21 cellular contexts compared by ENCODE assay signal in genomic region chr1:156822680-156823079, GRCh38. TPM values are rescaled to one million over a fixed set of nuclear protein-coding genes. Genes with fewer than 3 reads are reported as not detected.
DNase-seq lines count a peak whose midpoint lies in the region; ATAC-seq lines count a peak whose summit lies in the region.
"Had no signal": no experiment of that assay in that cellular context is flagged by ENCODE, and none has a peak within 500 bp of the region (broad histone marks: within the 10 kb centered on the region; RNA-seq: fewer than 3 reads in every experiment).

No MANE protein-coding gene starts in this region.

- H3K27me3 Mint-ChIP-seq in activated naive CD4-positive, alpha-beta T cell treated with anti-CD3 and anti-CD28 coated beads, Interleukin-2, amount 50 U/mL, for 24 hours, result no peaks in the 10 kb centered on the region
- H3K27me3 Mint-ChIP-seq in activated naive CD4-positive, alpha-beta T cell treated with anti-CD3 and anti-CD28 coated beads for 36 hours (ENCODE audit: low read depth), result no peaks in the 10 kb centered on the region
- H3K27me3 Mint-ChIP-seq in activated T-helper 2 cell treated with anti-CD3 and anti-CD28 coated beads, Interferon-gamma antibody, Interleukin-2, Interleukin-4, amounts not matched to agents 10 μg/mL and 5 μg/mL and 100 μg/mL, durations not matched to agents 14 hours and 24 hours and 36 hours (ENCODE audit: low read depth), result no peaks in the 10 kb centered on the region
- H3K27me3 Mint-ChIP-seq in immature natural killer cell (ENCODE audit: low read depth in 3 of 3), result peaks cover 0 to 9% (median 8%) of the 10 kb centered on the region in 3 donors
- no peaks in the 10 kb centered on the region for H3K27me3 Mint-ChIP-seq in stimulated activated naive CD8-positive, alpha-beta T cell treated with anti-CD3 and anti-CD28 coated beads, Interleukin-15, amount 100 ng/mL, for 72 hours
- H3K27me3 Mint-ChIP-seq: CD4-positive, alpha-beta T cell had no signal

- no peak overlapping the region for H3K4me3 Mint-ChIP-seq in activated naive CD4-positive, alpha-beta T cell treated with anti-CD3 and anti-CD28 coated beads, Interleukin-2, amount 50 U/mL, for 24 hours
- no peak overlapping the region for H3K4me3 Mint-ChIP-seq in activated naive CD4-positive, alpha-beta T cell treated with anti-CD3 and anti-CD28 coated beads for 36 hours
- no peak overlapping the region for H3K4me3 Mint-ChIP-seq in activated T-helper 2 cell treated with anti-CD3 and anti-CD28 coated beads, Interferon-gamma antibody, Interleukin-2, Interleukin-4, amounts not matched to agents 10 μg/mL and 5 μg/mL and 100 μg/mL, durations not matched to agents 14 hours and 24 hours and 36 hours (ENCODE audit: low read depth)
- H3K4me3 Mint-ChIP-seq in immature natural killer cell, result no peak overlapping the region
- peak overlapping the region in 1 of 2 donors; percentile 5 for H3K4me3 Mint-ChIP-seq in stimulated activated naive CD8-positive, alpha-beta T cell treated with anti-CD3 and anti-CD28 coated beads, Interleukin-15, amount 100 ng/mL, for 72 hours
- H3K4me3 Mint-ChIP-seq: CD4-positive, alpha-beta T cell; H9 had no signal

- peaks cover 19% of the 10 kb centered on the region for H3K4me1 Mint-ChIP-seq in activated naive CD4-positive, alpha-beta T cell treated with anti-CD3 and anti-CD28 coated beads, Interleukin-2, amount 50 U/mL, for 24 hours
- peaks cover 21% of the 10 kb centered on the region for H3K4me1 Mint-ChIP-seq in activated naive CD4-positive, alpha-beta T cell treated with anti-CD3 and anti-CD28 coated beads for 36 hours (ENCODE audit: low read depth)
- H3K4me1 Mint-ChIP-seq in activated T-helper 2 cell treated with anti-CD3 and anti-CD28 coated beads, Interferon-gamma antibody, Interleukin-2, Interleukin-4, amounts not matched to agents 10 μg/mL and 5 μg/mL and 100 μg/mL, durations not matched to agents 14 hours and 24 hours and 36 hours (ENCODE audit: low read depth), result peaks cover 42% of the 10 kb centered on the region
- peaks cover 18 to 22% of the 10 kb centered on the region in 2 donors for H3K4me1 Mint-ChIP-seq in immature natural killer cell
- peaks cover 41% of the 10 kb centered on the region for H3K4me1 Mint-ChIP-seq in stimulated activated naive CD8-positive, alpha-beta T cell treated with anti-CD3 and anti-CD28 coated beads, Interleukin-15, amount 100 ng/mL, for 72 hours
- H3K4me1 Mint-ChIP-seq: H9 had no signal

- H3K36me3 Mint-ChIP-seq in activated naive CD4-positive, alpha-beta T cell treated with anti-CD3 and anti-CD28 coated beads, Interleukin-2, amount 50 U/mL, for 24 hours, result no peaks in the 10 kb centered on the region
- no peaks in the 10 kb centered on the region for H3K36me3 Mint-ChIP-seq in activated naive CD4-positive, alpha-beta T cell treated with anti-CD3 and anti-CD28 coated beads for 36 hours (ENCODE audit: low read depth)
- peaks cover 4% of the 10 kb centered on the region for H3K36me3 Mint-ChIP-seq in activated T-helper 2 cell treated with anti-CD3 and anti-CD28 coated beads, Interferon-gamma antibody, Interleukin-2, Interleukin-4, amounts not matched to agents 10 μg/mL and 5 μg/mL and 100 μg/mL, durations not matched to agents 14 hours and 24 hours and 36 hours (ENCODE audit: low read depth)
- H3K36me3 Mint-ChIP-seq in immature natural killer cell, result peaks cover 0 to 9% (median 0%) of the 10 kb centered on the region in 3 donors

- intact Hi-C loops in activated naive CD4-positive, alpha-beta T cell treated with anti-CD3 and anti-CD28 coated beads for 36 hours (cut with micrococcal nuclease), result no loop called here
- intact Hi-C loops in activated T-helper 2 cell treated with anti-CD3 and anti-CD28 coated beads, Interferon-gamma antibody, Interleukin-2, Interleukin-4, amounts not matched to agents 10 μg/mL and 5 μg/mL and 100 μg/mL, durations not matched to agents 14 hours and 24 hours and 36 hours (cut with micrococcal nuclease), result no loop called here

- peak; percentile 42 for ATAC-seq in stimulated activated naive CD8-positive, alpha-beta T cell treated with anti-CD3 and anti-CD28 coated beads, Interleukin-15, amount 100 ng/mL, for 72 hours
- no peak for ATAC-seq in GM21786 (IDR thresholded peaks at IDR 0.05; ENCODE audit: unreplicated experiment)
- ATAC-seq: Right ventricle myocardium inferior had no signal

- H3K27ac Mint-ChIP-seq in activated naive CD4-positive, alpha-beta T cell treated with anti-CD3 and anti-CD28 coated beads, Interleukin-2, amount 50 U/mL, for 24 hours, result peak overlapping the region; percentile 37
- H3K27ac Mint-ChIP-seq in activated naive CD4-positive, alpha-beta T cell treated with anti-CD3 and anti-CD28 coated beads for 36 hours, result no peak overlapping the region
- peak overlapping the region; percentile 88 for H3K27ac Mint-ChIP-seq in activated T-helper 2 cell treated with anti-CD3 and anti-CD28 coated beads, Interferon-gamma antibody, Interleukin-2, Interleukin-4, amounts not matched to agents 10 μg/mL and 5 μg/mL and 100 μg/mL, durations not matched to agents 14 hours and 24 hours and 36 hours
- H3K27ac Mint-ChIP-seq in immature natural killer cell, result peak overlapping the region in 4 of 6 donors; percentile 24 to 83 (median 78)
- no peak overlapping the region for H3K27ac Mint-ChIP-seq in stimulated activated naive CD8-positive, alpha-beta T cell treated with anti-CD3 and anti-CD28 coated beads, Interleukin-15, amount 100 ng/mL, for 72 hours
- H3K27ac Mint-ChIP-seq: CD4-positive, alpha-beta T cell; H9 had no signal

- no peaks in the 10 kb centered on the region for H3K9me3 Mint-ChIP-seq in activated naive CD4-positive, alpha-beta T cell treated with anti-CD3 and anti-CD28 coated beads, Interleukin-2, amount 50 U/mL, for 24 hours
- H3K9me3 Mint-ChIP-seq in activated naive CD4-positive, alpha-beta T cell treated with anti-CD3 and anti-CD28 coated beads for 36 hours, result no peaks in the 10 kb centered on the region
- H3K9me3 Mint-ChIP-seq in activated T-helper 2 cell treated with anti-CD3 and anti-CD28 coated beads, Interferon-gamma antibody, Interleukin-2, Interleukin-4, amounts not matched to agents 10 μg/mL and 5 μg/mL and 100 μg/mL, durations not matched to agents 14 hours and 24 hours and 36 hours, result peaks cover 15% of the 10 kb centered on the region
- H3K9me3 Mint-ChIP-seq in immature natural killer cell, result no peaks in the 10 kb centered on the region
- peaks cover 9 to 13% of the 10 kb centered on the region in 2 donors for H3K9me3 Mint-ChIP-seq in stimulated activated naive CD8-positive, alpha-beta T cell treated with anti-CD3 and anti-CD28 coated beads, Interleukin-15, amount 100 ng/mL, for 72 hours
- H3K9me3 Mint-ChIP-seq: CD4-positive, alpha-beta T cell; H9 had no signal

- DNase-seq in activated naive CD4-positive, alpha-beta T cell treated with anti-CD3 and anti-CD28 coated beads for 36 hours, result no peak
- no peak for DNase-seq in activated T-helper 2 cell treated with anti-CD3 and anti-CD28 coated beads, Interferon-gamma antibody, Interleukin-2, Interleukin-4, amounts not matched to agents 10 μg/mL and 5 μg/mL and 100 μg/mL, durations not matched to agents 14 hours and 24 hours and 36 hours (ENCODE audit: low spot score)
- DNase-seq in immature natural killer cell, result no peak
- DNase-seq in stimulated activated naive CD8-positive, alpha-beta T cell treated with anti-CD3 and anti-CD28 coated beads, Interleukin-15, amount 100 ng/mL, for 72 hours, result no peak
- DNase-seq in HCEC 1CT, result no peak
- DNase-seq: Caco-2; CD4-positive, alpha-beta T cell; DMS 273 treated with DMSO at 0.1 percent for 48 hours; DMS79 treated with DMSO at 0.1 percent for 48 hours; GM23248; H9; MG63; NCI-H1436; NCI-H187 treated with DMSO at 0.1 percent for 48 hours; NCI-H2107; NCI-H446 treated with DMSO at 0.1 percent for 48 hours; NCI-H526 treated with DMSO at 0.1 percent for 48 hours had no signal

- CTCF ChIA-PET in activated naive CD4-positive, alpha-beta T cell treated with anti-CD3 and anti-CD28 coated beads for 36 hours (lab: Charles Lee), result interaction anchor here (0.7 to 6.0 kb wide), 9 partner anchors 9 to 179 kb away, joined by 3 to 40 read pairs (median 5); partner anchors contain the start of genes INSRR and NTRK1

RNA-seq across cellular contexts. Expression of gene SH2D2A, which starts 6.0 kb away (rescaled TPM):
- 100 to 1,000 TPM; 134 to 138 TPM for total RNA-seq in activated naive CD4-positive, alpha-beta T cell treated with anti-CD3 and anti-CD28 coated beads for 36 hours
- total RNA-seq in activated T-helper 2 cell treated with anti-CD3 and anti-CD28 coated beads, Interferon-gamma antibody, Interleukin-2, Interleukin-4, amounts not matched to agents 10 μg/mL and 5 μg/mL and 100 μg/mL, durations not matched to agents 14 hours and 24 hours and 36 hours, result 453 and 474 TPM in 2 replicates
- polyA plus RNA-seq in immature natural killer cell, result 100 to 1,000 TPM in 1 of 3 donors, 10 to 100 TPM in 2; 76.4 to 139 (median 84.1) TPM
- total RNA-seq: GM23248, LHCN-M2 had no signal

RNA-seq across cellular contexts. Expression of gene INSRR, which starts 36.2 kb away (rescaled TPM):
- total RNA-seq in activated naive CD4-positive, alpha-beta T cell treated with anti-CD3 and anti-CD28 coated beads for 36 hours, result not detected
- total RNA-seq in activated T-helper 2 cell treated with anti-CD3 and anti-CD28 coated beads, Interferon-gamma antibody, Interleukin-2, Interleukin-4, amounts not matched to agents 10 μg/mL and 5 μg/mL and 100 μg/mL, durations not matched to agents 14 hours and 24 hours and 36 hours, result 1.1 and 1.4 TPM in 2 replicates
- not detected for polyA plus RNA-seq in immature natural killer cell
- total RNA-seq: Caco-2; CD4-positive, alpha-beta T cell; GM23248; H9; LHCN-M2 had no signal

RNA-seq across cellular contexts. Expression of gene NTRK1, which starts 38.0 kb away (rescaled TPM):
- total RNA-seq in activated naive CD4-positive, alpha-beta T cell treated with anti-CD3 and anti-CD28 coated beads for 36 hours, result under 1 TPM in 1 of 2 experiments, not detected in 1; 0.67 TPM
- total RNA-seq in activated T-helper 2 cell treated with anti-CD3 and anti-CD28 coated beads, Interferon-gamma antibody, Interleukin-2, Interleukin-4, amounts not matched to agents 10 μg/mL and 5 μg/mL and 100 μg/mL, durations not matched to agents 14 hours and 24 hours and 36 hours, result 252 and 253 TPM in 2 replicates
- polyA plus RNA-seq in immature natural killer cell, result under 1 TPM in 1 of 3 donors, not detected in 2; 0.71 TPM
- total RNA-seq: Caco-2, LHCN-M2 had no signal

RNA-seq across cellular contexts. Expression of gene PRCC, which starts 55.3 kb away (rescaled TPM):
- total RNA-seq in activated naive CD4-positive, alpha-beta T cell treated with anti-CD3 and anti-CD28 coated beads for 36 hours, result 10 to 100 TPM; 55.2 to 55.8 TPM
- 94.8 and 110 TPM in 2 replicates for total RNA-seq in activated T-helper 2 cell treated with anti-CD3 and anti-CD28 coated beads, Interferon-gamma antibody, Interleukin-2, Interleukin-4, amounts not matched to agents 10 μg/mL and 5 μg/mL and 100 μg/mL, durations not matched to agents 14 hours and 24 hours and 36 hours
- polyA plus RNA-seq in immature natural killer cell, result 10 to 100 TPM; 25.9 to 55.6 (median 32.8) TPM

Comparison
In these comparisons a context has a peak if more than half of its experiments do, and no peak if none do; other contexts are left out.
1. H3K27ac Mint-ChIP-seq: peak in activated naive CD4-positive, alpha-beta T cell treated with anti-CD3 and anti-CD28 coated beads, Interleukin-2, amount 50 U/mL, for 24 hours (single experiment), activated T-helper 2 cell treated with anti-CD3 and anti-CD28 coated beads, Interferon-gamma antibody, Interleukin-2, Interleukin-4, amounts not matched to agents 10 μg/mL and 5 μg/mL and 100 μg/mL, durations not matched to agents 14 hours and 24 hours and 36 hours (single experiment) and immature natural killer cell (4 of 6); none in activated naive CD4-positive, alpha-beta T cell treated with anti-CD3 and anti-CD28 coated beads for 36 hours (single experiment) and stimulated activated naive CD8-positive, alpha-beta T cell treated with anti-CD3 and anti-CD28 coated beads, Interleukin-15, amount 100 ng/mL, for 72 hours (0 of 2).
2. RNA of gene NTRK1, which starts 38.0 kb away (total RNA-seq): 252 to 253 TPM in activated T-helper 2 cell treated with anti-CD3 and anti-CD28 coated beads, Interferon-gamma antibody, Interleukin-2, Interleukin-4, amounts not matched to agents 10 μg/mL and 5 μg/mL and 100 μg/mL, durations not matched to agents 14 hours and 24 hours and 36 hours; 0.67 TPM in activated naive CD4-positive, alpha-beta T cell treated with anti-CD3 and anti-CD28 coated beads for 36 hours; every median in the first group is over 100 times any median in the second.